In genomic region chr21:38944903-38945302, GRCh38 we compare ENCODE assay signal across 1 cellular context.
TF ChIP-seq lines count a peak whose summit lies in the region.

No MANE protein-coding gene starts in this region.

TF ChIP-seq in WTC11, 78 proteins besides CTCF, POLR2A, EP300 and RAD21 (continued from another document):
- TF ChIP-seq USF2 (CRISPR knock-in tag; IDR thresholded peaks at IDR 0.05): no peak
- TF ChIP-seq, protein P1, sequence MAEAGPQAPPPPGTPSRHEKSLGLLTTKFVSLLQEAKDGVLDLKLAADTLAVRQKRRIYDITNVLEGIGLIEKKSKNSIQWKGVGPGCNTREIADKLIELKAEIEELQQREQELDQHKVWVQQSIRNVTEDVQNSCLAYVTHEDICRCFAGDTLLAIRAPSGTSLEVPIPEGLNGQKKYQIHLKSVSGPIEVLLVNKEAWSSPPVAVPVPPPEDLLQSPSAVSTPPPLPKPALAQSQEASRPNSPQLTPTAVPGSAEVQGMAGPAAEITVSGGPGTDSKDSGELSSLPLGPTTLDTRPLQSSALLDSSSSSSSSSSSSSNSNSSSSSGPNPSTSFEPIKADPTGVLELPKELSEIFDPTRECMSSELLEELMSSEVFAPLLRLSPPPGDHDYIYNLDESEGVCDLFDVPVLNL (CRISPR knock-in tag; IDR thresholded peaks at IDR 0.05; ENCODE audit: borderline replicate concordance, low read depth): no peak
- no peak for TF ChIP-seq ZNF263 (CRISPR knock-in tag; IDR thresholded peaks at IDR 0.05; ENCODE audit: low read depth)
